ENCODE assay signal across 35 cellular contexts in the genomic region with DNA sequence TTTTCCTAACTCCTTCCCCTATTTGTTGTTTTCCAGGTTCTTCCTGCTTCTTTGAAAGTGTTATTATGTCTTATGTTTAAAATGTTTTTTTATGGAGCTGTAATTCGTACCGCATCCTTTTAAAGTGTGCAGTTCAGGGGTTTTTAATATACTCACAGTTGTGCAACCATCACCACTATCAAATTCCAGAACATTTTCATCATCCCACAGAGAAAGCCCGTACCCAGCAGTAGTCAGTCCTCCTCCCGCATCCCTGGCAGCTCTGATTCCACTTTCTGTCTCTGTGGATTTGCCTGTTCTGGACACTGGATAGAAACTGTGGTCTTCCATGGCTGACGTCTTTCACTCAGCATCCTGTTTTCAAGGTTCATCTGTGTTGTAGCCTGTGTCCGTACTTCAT.
DNase-seq lines count a peak whose midpoint lies in the region; ATAC-seq and TF ChIP-seq lines count a peak whose summit lies in the region.
"Had no signal": no experiment of that assay in that cellular context is flagged by ENCODE, and none has a peak within 500 bp of the region (broad histone marks: within the 10 kb centered on the region; RNA-seq: fewer than 3 reads in every experiment).

No MANE protein-coding gene starts in this region.

- H3K27ac Mint-ChIP-seq in chondrocyte (ENCODE audit: unreplicated experiment) = peak overlapping the region; percentile 67
- no peak overlapping the region for H3K27ac Mint-ChIP-seq in HFFc6
- H3K27ac Mint-ChIP-seq in neural progenitor cell = no peak overlapping the region
- H3K27ac Mint-ChIP-seq in natural killer cell = no peak overlapping the region
- H3K27ac Mint-ChIP-seq: activated CD4-positive, alpha-beta memory T cell treated with anti-CD3 and anti-CD28 coated beads, Interleukin-2, amount 10 ng/mL, durations not matched to agents 7 days and 5 days; activated naive CD4-positive, alpha-beta T cell treated with anti-CD3 and anti-CD28 coated beads, Interleukin-2, amount 50 U/mL, for 72 hours; activated T-helper 2 cell treated with anti-CD3 and anti-CD28 coated beads, Interferon-gamma antibody, Interleukin-2, Interleukin-4, amounts not matched to agents 10 μg/mL and 5 μg/mL and 100 μg/mL, durations not matched to agents 14 hours and 24 hours and 36 hours; stimulated activated naive CD8-positive, alpha-beta T cell treated with anti-CD3 and anti-CD28 coated beads, Interleukin-15, Interleukin-2, amounts not matched to agents 100 ng/mL and 50 ng/mL, for 24 hours; T-helper 1 cell treated with Interleukin-12 subunit alpha and Interleukin-12 subunit beta and Interleukin-4 antibody, amounts not matched to agents 30 μg/mL and 1 μg/mL, for 36 hours had no signal

- no peak for ATAC-seq in natural killer cell
- ATAC-seq: activated naive CD4-positive, alpha-beta T cell treated with anti-CD3 and anti-CD28 coated beads, Interleukin-2, amount 50 U/mL, for 72 hours; right cardiac atrium; SK-N-SH treated with all-trans-retinoic acid at 6 μM for 48 hours had no signal

- H3K9ac ChIP-seq in neural progenitor cell = no peak overlapping the region

- no peak overlapping the region for H3K4me2 ChIP-seq in neural progenitor cell
- H3K4me2 ChIP-seq: PC-9 had no signal

- no peaks in the 10 kb centered on the region for H4K20me1 ChIP-seq in neural progenitor cell (ENCODE audit: low read depth)

- H3K4me1 ChIP-seq in neural progenitor cell = peaks cover 8% of the 10 kb centered on the region
- H3K4me1 ChIP-seq: HAP-1 had no signal

- no peak overlapping the region for H2AFZ ChIP-seq in neural progenitor cell (replicated peaks)
- H2AFZ ChIP-seq: PC-9 had no signal

- no peak overlapping the region for H3K27ac ChIP-seq in neural progenitor cell
- H3K27ac ChIP-seq: C4-2B, esophagus squamous epithelium, HL-60, left ventricle myocardium inferior, neutrophil, PC-9, spleen had no signal

- H3F3A ChIP-seq in neural progenitor cell (ENCODE audit: low read depth) = peaks cover 11% of the 10 kb centered on the region

- H3K4me3 ChIP-seq in iPS-18c (ENCODE audit: insufficient read depth, low read depth, low read length) (peak overlapping the region; percentile 2; the same call in 1 of the 2 replicates), neural progenitor cell (no peak overlapping the region)
- H3K4me3 ChIP-seq: esophagus squamous epithelium, HAP-1, left ventricle myocardium inferior, MG63, PC-9, spleen had no signal

- peaks cover 27% of the 10 kb centered on the region for H3K36me3 Mint-ChIP-seq in chondrocyte (ENCODE audit: low read depth)
- peaks cover 19% of the 10 kb centered on the region for H3K36me3 Mint-ChIP-seq in HFFc6 (ENCODE audit: low read depth)
- peaks cover 58% of the 10 kb centered on the region for H3K36me3 Mint-ChIP-seq in neural progenitor cell
- no peaks in the 10 kb centered on the region for H3K36me3 Mint-ChIP-seq in natural killer cell
- H3K36me3 Mint-ChIP-seq: activated naive CD4-positive, alpha-beta T cell treated with anti-CD3 and anti-CD28 coated beads, Interleukin-2, amount 50 U/mL, for 72 hours had no signal

- peaks cover 5% of the 10 kb centered on the region for H3K79me2 ChIP-seq in neural progenitor cell (ENCODE audit: low read depth)

- H3K27me3 Mint-ChIP-seq in chondrocyte (ENCODE audit: low read depth) (no peaks in the 10 kb centered on the region), HFFc6 (ENCODE audit: insufficient read depth) (no peaks in the 10 kb centered on the region; the same call in none of the 2 replicates), neural progenitor cell (ENCODE audit: insufficient read depth, low read depth) (no peaks in the 10 kb centered on the region), natural killer cell (ENCODE audit: low read depth in 2 of 2) (peaks cover 5 to 7% of the 10 kb centered on the region in 2 donors)
- H3K27me3 Mint-ChIP-seq: activated CD4-positive, alpha-beta memory T cell treated with anti-CD3 and anti-CD28 coated beads, Interleukin-2, amount 10 ng/mL, durations not matched to agents 7 days and 5 days; stimulated activated naive CD8-positive, alpha-beta T cell treated with anti-CD3 and anti-CD28 coated beads, Interleukin-15, Interleukin-2, amounts not matched to agents 100 ng/mL and 50 ng/mL, for 24 hours had no signal

- DNase-seq in LHCN-M2 (ENCODE audit: low read depth) = peak; percentile 75
- no peak for DNase-seq in chondrocyte (ENCODE audit: low spot score)
- DNase-seq in HFFc6 = no peak
- no peak for DNase-seq in germinal center (ENCODE audit: low spot score)
- DNase-seq in neural progenitor cell (ENCODE audit: low spot score) = no peak
- DNase-seq in natural killer cell = no peak
- DNase-seq: activated CD4-positive, alpha-beta memory T cell treated with anti-CD3 and anti-CD28 coated beads, Interleukin-2, amount 10 ng/mL, durations not matched to agents 7 days and 5 days; activated CD4-positive, alpha-beta T cell treated with anti-CD3 and anti-CD28 coated beads for 1 hour; activated CD8-positive, alpha-beta memory T cell treated with anti-CD3 and anti-CD28 coated beads, Interleukin-2, amount 50 U/mL, for 4 hours; aorta; COR-L47; DMS53; esophagus squamous epithelium; GF-D8; KG1; left ventricle myocardium inferior; MG63; NCI-H1105 treated with DMSO at 0.1 percent for 48 hours; NCI-H2029; NCI-H526; NK-92 treated with Interleukin-12 subunit alpha and Interleukin-12 subunit beta, amount 100 ng/mL, for 24 hours; PC-9; right cardiac atrium; spleen; stimulated activated CD8-positive, alpha-beta memory T cell treated with anti-CD3 and anti-CD28 coated beads, Interleukin-4, amount 100 ng/mL, for 48 hours had no signal

- H3K9me3 ChIP-seq in iPS-18c (ENCODE audit: control insufficient read depth, insufficient read depth, low read length) (peaks cover 17% of the 10 kb centered on the region), neural progenitor cell (ENCODE audit: low read depth) (no peaks in the 10 kb centered on the region)
- H3K9me3 ChIP-seq: esophagus squamous epithelium, HAP-1, left ventricle myocardium inferior, MG63, neutrophil, spleen had no signal

- H3K27me3 ChIP-seq in neural progenitor cell = no peaks in the 10 kb centered on the region
- H3K27me3 ChIP-seq: esophagus squamous epithelium, MG63, neutrophil, spleen had no signal

- H3K36me3 ChIP-seq in neural progenitor cell = peaks cover 5% of the 10 kb centered on the region
- H3K36me3 ChIP-seq: MG63, neutrophil had no signal

- H3K9me3 Mint-ChIP-seq in chondrocyte (ENCODE audit: low read depth) (no peaks in the 10 kb centered on the region), HFFc6 (no peaks in the 10 kb centered on the region), neural progenitor cell (peaks cover 11% of the 10 kb centered on the region), natural killer cell (no peaks in the 10 kb centered on the region)
- H3K9me3 Mint-ChIP-seq: activated naive CD4-positive, alpha-beta T cell treated with anti-CD3 and anti-CD28 coated beads, Interleukin-2, amount 50 U/mL, for 72 hours; activated T-helper 2 cell treated with anti-CD3 and anti-CD28 coated beads, Interferon-gamma antibody, Interleukin-2, Interleukin-4, amounts not matched to agents 10 μg/mL and 5 μg/mL and 100 μg/mL, durations not matched to agents 14 hours and 24 hours and 36 hours; stimulated activated naive CD8-positive, alpha-beta T cell treated with anti-CD3 and anti-CD28 coated beads, Interleukin-15, Interleukin-2, amounts not matched to agents 100 ng/mL and 50 ng/mL, for 24 hours; T-helper 1 cell treated with Interleukin-12 subunit alpha and Interleukin-12 subunit beta and Interleukin-4 antibody, amounts not matched to agents 30 μg/mL and 1 μg/mL, for 36 hours had no signal

- H3K4me3 Mint-ChIP-seq in chondrocyte (ENCODE audit: unreplicated experiment) (no peak overlapping the region), HFFc6 (no peak overlapping the region), neural progenitor cell (no peak overlapping the region), natural killer cell (no peak overlapping the region)
- H3K4me3 Mint-ChIP-seq: activated CD4-positive, alpha-beta memory T cell treated with anti-CD3 and anti-CD28 coated beads, Interleukin-2, amount 10 ng/mL, durations not matched to agents 7 days and 5 days; stimulated activated naive CD8-positive, alpha-beta T cell treated with anti-CD3 and anti-CD28 coated beads, Interleukin-15, Interleukin-2, amounts not matched to agents 100 ng/mL and 50 ng/mL, for 24 hours; T-helper 1 cell treated with Interleukin-12 subunit alpha and Interleukin-12 subunit beta and Interleukin-4 antibody, amounts not matched to agents 30 μg/mL and 1 μg/mL, for 36 hours had no signal

- peaks cover 24% of the 10 kb centered on the region for H3K4me1 Mint-ChIP-seq in chondrocyte (ENCODE audit: low read depth)
- peaks cover 13% of the 10 kb centered on the region for H3K4me1 Mint-ChIP-seq in HFFc6 (ENCODE audit: low read depth)
- peaks cover 4% of the 10 kb centered on the region for H3K4me1 Mint-ChIP-seq in neural progenitor cell
- peaks cover 6 to 19% of the 10 kb centered on the region in 2 donors for H3K4me1 Mint-ChIP-seq in natural killer cell

- intact Hi-C loops in natural killer cell (cut with micrococcal nuclease) = no loop called here

- TF ChIP-seq CTCF in chondrocyte (IDR thresholded peaks at IDR 0.05) (no peak), HFFc6 (IDR thresholded peaks at IDR 0.05) (no peak), neural progenitor cell (IDR thresholded peaks at IDR 0.05) (no peak), natural killer cell (IDR thresholded peaks at IDR 0.05) (no peak)
